ENCODE assay signal across 1 cellular context in genomic region chr17:29076722-29077121, GRCh38.
A peak's percentile ranks its signal among the peaks of the same experiment; 100 is the strongest.
TF ChIP-seq lines count a peak whose summit lies in the region.

No MANE protein-coding gene starts in this region.

TF ChIP-seq in HepG2, 621 proteins besides CTCF, POLR2A, EP300 and RAD21:
- TF ChIP-seq MAFF (IDR thresholded peaks at IDR 0.05; ENCODE audit: low read depth, low read length), result 0 out of 2 replicates have a peak, but pooled peaks have one; percentile 19
- peak; percentile 26 to 45; a peak in 3 of 4 replicates for TF ChIP-seq MAFK (conservative IDR thresholded peaks at IDR 0.05 in 1 of 2, IDR thresholded peaks at IDR 0.05 in 1 of 2; ENCODE audit: low read length in 2 of 2)
- no peak for TF ChIP-seq HINFP (CRISPR knock-in tag; IDR thresholded peaks at IDR 0.05; ENCODE audit: low read depth)
